30 cellular contexts compared by ENCODE assay signal in genomic region chr3:31412832-31413231, GRCh38.
DNase-seq lines count a peak whose midpoint lies in the region; ATAC-seq, FAIRE-seq and TF ChIP-seq lines count a peak whose summit lies in the region.
"Had no signal": no experiment of that assay in that cellular context is flagged by ENCODE, and none has a peak within 500 bp of the region (broad histone marks: within the 10 kb centered on the region; RNA-seq: fewer than 3 reads in every experiment).

No MANE protein-coding gene starts in this region.

- H3K27ac ChIP-seq in RWPE2 (ENCODE audit: poor library complexity, severe bottlenecking), result no peak overlapping the region
- H3K27ac ChIP-seq: lower lobe of right lung, pancreas, SK-N-MC, tibial artery had no signal

- H3K4me1 ChIP-seq in RWPE2 (ENCODE audit: insufficient read depth, poor library complexity, severe bottlenecking), result no peaks in the 10 kb centered on the region
- H3K4me1 ChIP-seq: HAP-1, lower lobe of right lung, pancreas had no signal

- POLR2A ChIA-PET in AG04449 (lab: Yijun Ruan, JAX), result no interaction called here

- H3K27me3 ChIP-seq in RWPE2 (ENCODE audit: insufficient read depth, poor library complexity, severe bottlenecking), result no peaks in the 10 kb centered on the region
- H3K27me3 ChIP-seq: pancreas, tibial artery had no signal

- CTCF ChIA-PET in AG04449 (lab: Yijun Ruan, JAX), result no interaction called here

- H3K27me3 Mint-ChIP-seq in HFFc6 (ENCODE audit: insufficient read depth) (no peaks in the 10 kb centered on the region; the same call in 1 of the 2 replicates), natural killer cell (ENCODE audit: low read depth in 2 of 2) (peaks cover 0 to 3% of the 10 kb centered on the region in 2 donors)
- H3K27me3 Mint-ChIP-seq: activated CD4-positive, alpha-beta memory T cell treated with anti-CD3 and anti-CD28 coated beads, Interleukin-2, amount 10 ng/mL, durations not matched to agents 7 days and 5 days; activated naive CD8-positive, alpha-beta T cell had no signal

- no peak overlapping the region for H3K27ac Mint-ChIP-seq in HFFc6
- H3K27ac Mint-ChIP-seq in activated naive CD4-positive, alpha-beta T cell treated with anti-CD3 and anti-CD28 coated beads, Interleukin-2, amount 50 U/mL, for 72 hours, result no peak overlapping the region
- no peak overlapping the region for H3K27ac Mint-ChIP-seq in natural killer cell
- H3K27ac Mint-ChIP-seq: activated CD4-positive, alpha-beta memory T cell treated with anti-CD3 and anti-CD28 coated beads, Interleukin-2, amount 10 ng/mL, durations not matched to agents 7 days and 5 days; activated naive CD8-positive, alpha-beta T cell; nephron had no signal

- no peak for FAIRE-seq in HTR-8/SVneo (lab: Jason Lieb, UNC)
- FAIRE-seq: A204.1, GM18507, keratinocyte, pancreas, TTC549 had no signal

- no peak for TF ChIP-seq CTCF in AG04449 (IDR thresholded peaks at IDR 0.05; ENCODE audit: insufficient read depth, low read length, missing control alignments)
- TF ChIP-seq CTCF in HFFc6 (IDR thresholded peaks at IDR 0.05), result no peak
- no peak for TF ChIP-seq CTCF in RWPE2 (IDR thresholded peaks at IDR 0.05; ENCODE audit: poor library complexity, severe bottlenecking)
- TF ChIP-seq CTCF in foreskin fibroblast (IDR thresholded peaks at IDR 0.05; ENCODE audit: low read depth, low read length), result no peak
- TF ChIP-seq CTCF in natural killer cell (IDR thresholded peaks at IDR 0.05), result no peak

- H3K4me3 ChIP-seq in AG04449 (ENCODE audit: low read depth, low read length), result no peak overlapping the region
- no peak overlapping the region for H3K4me3 ChIP-seq in RWPE2 (ENCODE audit: severe bottlenecking)
- no peak overlapping the region for H3K4me3 ChIP-seq in foreskin fibroblast (ENCODE audit: low read depth in 1 of 2, low read length in 2 of 2)
- H3K4me3 ChIP-seq: HAP-1, lower lobe of right lung, pancreas, SK-N-MC, tibial artery had no signal

- no peaks in the 10 kb centered on the region for H3K9me3 Mint-ChIP-seq in HFFc6
- H3K9me3 Mint-ChIP-seq in activated naive CD4-positive, alpha-beta T cell treated with anti-CD3 and anti-CD28 coated beads, Interleukin-2, amount 50 U/mL, for 72 hours, result no peaks in the 10 kb centered on the region
- no peaks in the 10 kb centered on the region for H3K9me3 Mint-ChIP-seq in natural killer cell
- H3K9me3 Mint-ChIP-seq: activated CD4-positive, alpha-beta memory T cell treated with anti-CD3 and anti-CD28 coated beads, Interleukin-2, amount 10 ng/mL, durations not matched to agents 7 days and 5 days; nephron had no signal

- DNase-seq in AG04449 (ENCODE audit: low read depth, low spot score) (peak; percentile 5), HFFc6 (peak; percentile 71), RWPE2 (ENCODE audit: low spot score) (no peak), foreskin fibroblast (peak; percentile 8 to 38), OCI-M2 (lab: John Stamatoyannopoulos, UW; ENCODE audit: unreplicated experiment) (no peak), HTR-8/SVneo (ENCODE audit: insufficient read length, low spot score) (no peak), natural killer cell (no peak)
- no peak for DNase-seq in activated naive CD4-positive, alpha-beta T cell treated with anti-CD3 and anti-CD28 coated beads, Interleukin-2, amount 50 U/mL, for 72 hours (ENCODE audit: low spot score in 2 of 2)
- DNase-seq: activated CD4-positive, alpha-beta memory T cell treated with anti-CD3 and anti-CD28 coated beads, Interleukin-2, amount 10 ng/mL, durations not matched to agents 7 days and 5 days; aorta; cerebellar nuclear complex; DMS53; glutamatergic neuron; lower lobe of right lung; NCI-H1092; NCI-H1694 treated with DMSO at 0.1 percent for 48 hours; NCI-H2171 treated with DMSO at 0.1 percent for 48 hours; NCI-H524 treated with DMSO at 0.1 percent for 48 hours; pancreas; stimulated activated CD4-positive, alpha-beta T cell treated with anti-CD3 and anti-CD28 coated beads, Interleukin-2, amount 100 ng/mL, for 24 hours; tibial artery had no signal

- H3K4me3 Mint-ChIP-seq in HFFc6 (no peak overlapping the region), natural killer cell (no peak overlapping the region)
- H3K4me3 Mint-ChIP-seq: activated CD4-positive, alpha-beta memory T cell treated with anti-CD3 and anti-CD28 coated beads, Interleukin-2, amount 10 ng/mL, durations not matched to agents 7 days and 5 days; activated naive CD8-positive, alpha-beta T cell; nephron had no signal

- H3K9me3 ChIP-seq in RWPE2 (ENCODE audit: severe bottlenecking), result no peaks in the 10 kb centered on the region
- H3K9me3 ChIP-seq: HAP-1, lower lobe of right lung, pancreas, tibial artery had no signal

- H3K4me1 Mint-ChIP-seq in HFFc6 (ENCODE audit: low read depth) (peaks cover 48% of the 10 kb centered on the region), natural killer cell (no peaks in the 10 kb centered on the region)
- H3K4me1 Mint-ChIP-seq: activated CD4-positive, alpha-beta memory T cell treated with anti-CD3 and anti-CD28 coated beads, Interleukin-2, amount 10 ng/mL, durations not matched to agents 7 days and 5 days had no signal

- intact Hi-C loops in natural killer cell (cut with micrococcal nuclease), result no loop called here

- H3K36me3 Mint-ChIP-seq in HFFc6 (ENCODE audit: low read depth) (no peaks in the 10 kb centered on the region), natural killer cell (no peaks in the 10 kb centered on the region)
- H3K36me3 Mint-ChIP-seq in activated naive CD4-positive, alpha-beta T cell treated with anti-CD3 and anti-CD28 coated beads, Interleukin-2, amount 50 U/mL, for 72 hours, result no peaks in the 10 kb centered on the region
- H3K36me3 Mint-ChIP-seq: activated naive CD8-positive, alpha-beta T cell had no signal

- H3K36me3 ChIP-seq in RWPE2 (ENCODE audit: low read depth), result no peaks in the 10 kb centered on the region
- H3K36me3 ChIP-seq: HAP-1, lower lobe of right lung, pancreas, tibial artery had no signal

- ATAC-seq in RWPE2 (ENCODE audit: low read depth) (peak; percentile 99), natural killer cell (no peak)
- ATAC-seq in activated naive CD4-positive, alpha-beta T cell treated with anti-CD3 and anti-CD28 coated beads, Interleukin-2, amount 50 U/mL, for 72 hours, result no peak
- ATAC-seq: activated CD4-positive, CD25-positive, alpha-beta regulatory T cell treated with anti-CD3 and anti-CD28 coated beads, Interleukin-2, amount 50 U/mL, for 24 hours; lower lobe of right lung; pancreas had no signal

Comparison
In these comparisons a context has a peak if more than half of its experiments do, and no peak if none do; other contexts are left out.
1. DNase-seq: peak in AG04449 (single experiment), HFFc6 (single experiment) and foreskin fibroblast (2 of 2); none in RWPE2 (single experiment), activated naive CD4-positive, alpha-beta T cell treated with anti-CD3 and anti-CD28 coated beads, Interleukin-2, amount 50 U/mL, for 72 hours (0 of 2), OCI-M2 (single experiment), HTR-8/SVneo (single experiment) and natural killer cell (single experiment).